ENCODE assay signal across 9 cellular contexts in genomic region chr2:237743561-237744269, GRCh38. TPM values are rescaled to one million over a fixed set of nuclear protein-coding genes. Genes with fewer than 3 reads are reported as not detected.
A peak's percentile ranks its signal among the peaks of the same experiment; 100 is the strongest.
DNase-seq lines count a peak whose midpoint lies in the region; ATAC-seq and TF ChIP-seq lines count a peak whose summit lies in the region.
"Had no signal": no experiment of that assay in that cellular context is flagged by ENCODE, and none has a peak within 500 bp of the region (broad histone marks: within the 10 kb centered on the region; RNA-seq: fewer than 3 reads in every experiment).

No MANE protein-coding gene starts in this region.

- intact Hi-C loops in colonic mucosa (cut with DNase I) = loop anchor here (5.0 to 10.0 kb wide), 2 partner anchors 146 to 229 kb away; no protein-coding TSS in a partner anchor

- peaks cover 12 to 23% (median 20%) of the 10 kb centered on the region in 11 experiments for H3K9me3 ChIP-seq in BLaER1 treated with 17β-estradiol and CSF1 and Interleukin-3, amounts not matched to agents 10 nM and 100 nM (replicated peaks in 1 of 11)
- H3K9me3 ChIP-seq in colonic mucosa (no peaks in the 10 kb centered on the region), neural progenitor cell (ENCODE audit: low read depth) (no peaks in the 10 kb centered on the region)

- H3K27me3 ChIP-seq in BLaER1 treated with 17β-estradiol and CSF1 and Interleukin-3, amounts not matched to agents 10 nM and 100 nM = no peaks in the 10 kb centered on the region
- H3K27me3 ChIP-seq in colonic mucosa (no peaks in the 10 kb centered on the region), neural progenitor cell (no peaks in the 10 kb centered on the region)

- peaks cover 79 to 99% (median 90%) of the 10 kb centered on the region in 11 experiments for H4K20me1 ChIP-seq in BLaER1 treated with 17β-estradiol and CSF1 and Interleukin-3, amounts not matched to agents 10 nM and 100 nM
- peaks cover 5% of the 10 kb centered on the region for H4K20me1 ChIP-seq in neural progenitor cell (ENCODE audit: low read depth)

- DNase-seq in LHCN-M2 (ENCODE audit: low read depth) = peak; percentile 77
- no peak for DNase-seq in colonic mucosa
- no peak for DNase-seq in neural progenitor cell (ENCODE audit: low spot score)
- DNase-seq in inferior parietal cortex (ENCODE audit: extremely low spot score) = no peak
- no peak for DNase-seq in DMS153 treated with DMSO at 0.1 percent for 48 hours (lab: John Stamatoyannopoulos, UW; ENCODE audit: unreplicated experiment)

- H3K36me3 ChIP-seq in BLaER1 treated with 17β-estradiol and CSF1 and Interleukin-3, amounts not matched to agents 10 nM and 100 nM = peaks cover 54 to 79% (median 65%) of the 10 kb centered on the region in 11 experiments
- H3K36me3 ChIP-seq in colonic mucosa (no peaks in the 10 kb centered on the region), neural progenitor cell (no peaks in the 10 kb centered on the region)

- peaks cover 3% of the 10 kb centered on the region for H3K27me3 Mint-ChIP-seq in neural progenitor cell (ENCODE audit: insufficient read depth, low read depth)

- H3K4me3 ChIP-seq in BLaER1 treated with 17β-estradiol and CSF1 and Interleukin-3, amounts not matched to agents 10 nM and 100 nM = no peak overlapping the region
- H3K4me3 ChIP-seq in colonic mucosa (no peak overlapping the region), neural progenitor cell (no peak overlapping the region)

- peaks cover 8% of the 10 kb centered on the region for H3K4me1 Mint-ChIP-seq in neural progenitor cell

- peak overlapping the region in 9 of 11 experiments; percentile 11 to 57 (median 30); a peak in 11 of 22 replicates for H3K27ac ChIP-seq in BLaER1 treated with 17β-estradiol and CSF1 and Interleukin-3, amounts not matched to agents 10 nM and 100 nM
- H3K27ac ChIP-seq in colonic mucosa (peak overlapping the region; percentile 43), neural progenitor cell (no peak overlapping the region)
- H3K27ac ChIP-seq: KMS-11 had no signal

- peak overlapping the region in 9 of 11 experiments; percentile 0 to 38 (median 24); a peak in 12 of 22 replicates for H3K4me2 ChIP-seq in BLaER1 treated with 17β-estradiol and CSF1 and Interleukin-3, amounts not matched to agents 10 nM and 100 nM
- H3K4me2 ChIP-seq in neural progenitor cell = no peak overlapping the region
- H3K4me2 ChIP-seq: KMS-11 had no signal

- H3K4me1 ChIP-seq in BLaER1 treated with 17β-estradiol and CSF1 and Interleukin-3, amounts not matched to agents 10 nM and 100 nM = peaks cover 31 to 65% (median 46%) of the 10 kb centered on the region in 10 experiments
- H3K4me1 ChIP-seq in colonic mucosa (peaks cover 12% of the 10 kb centered on the region), neural progenitor cell (no peaks in the 10 kb centered on the region)

- H3K9me3 Mint-ChIP-seq in neural progenitor cell = no peaks in the 10 kb centered on the region

- ATAC-seq in HG02970 (IDR thresholded peaks at IDR 0.05; ENCODE audit: low FRiP score, unreplicated experiment) (no peak), HG03469 (IDR thresholded peaks at IDR 0.05; ENCODE audit: unreplicated experiment) (no peak)

- no peak overlapping the region for H2AFZ ChIP-seq in neural progenitor cell (replicated peaks)

- no peaks in the 10 kb centered on the region for H3F3A ChIP-seq in neural progenitor cell (ENCODE audit: low read depth)

- peaks cover 11% of the 10 kb centered on the region for H3K36me3 Mint-ChIP-seq in neural progenitor cell

- H3K4me3 Mint-ChIP-seq in neural progenitor cell = no peak overlapping the region

- TF ChIP-seq CTCF in colonic mucosa (IDR thresholded peaks at IDR 0.05) (no peak), neural progenitor cell (IDR thresholded peaks at IDR 0.05) (no peak)

- no peaks in the 10 kb centered on the region for H3K79me2 ChIP-seq in neural progenitor cell (ENCODE audit: low read depth)

- peak overlapping the region; percentile 12 for H3K27ac Mint-ChIP-seq in neural progenitor cell

- H3K9ac ChIP-seq in BLaER1 treated with 17β-estradiol and CSF1 and Interleukin-3, amounts not matched to agents 10 nM and 100 nM = peak overlapping the region in 2 of 11 experiments; percentile 23 to 42; a peak in 4 of 22 replicates
- H3K9ac ChIP-seq in colonic mucosa (ENCODE audit: low read depth in 2 of 2, low read length in 2 of 2) (no peak overlapping the region), neural progenitor cell (no peak overlapping the region)
- H3K9ac ChIP-seq: KMS-11 had no signal

RNA-seq across cellular contexts. Expression of gene RBM44, which starts 54.9 kb away (rescaled TPM):
- total RNA-seq in LHCN-M2 (2014; rRNA removed) (0.06 and 0.34 TPM in 2 replicates), colonic mucosa (under 1 TPM; 0.35 to 0.48 TPM), neural progenitor cell (ENCODE audit: low replicate concordance) (0.30 and 0.34 TPM in 2 replicates)
- polyA plus RNA-seq in LHCN-M2 (2012) = 0.02 TPM
